In genomic region chr1:201399352-201400126, GRCh38 we compare ENCODE assay signal across 11 cellular contexts. TPM values are rescaled to one million over a fixed set of nuclear protein-coding genes. Genes with fewer than 3 reads are reported as not detected.
DNase-seq lines count a peak whose midpoint lies in the region; ATAC-seq and TF ChIP-seq lines count a peak whose summit lies in the region.
"Had no signal": no experiment of that assay in that cellular context is flagged by ENCODE, and none has a peak within 500 bp of the region (broad histone marks: within the 10 kb centered on the region; RNA-seq: fewer than 3 reads in every experiment).

No MANE protein-coding gene starts in this region.

- in situ Hi-C loops in GM13977 (cut with MboI; ENCODE audit: low pct_unique_long_range_greater_than_20kb, low sequenced_read_pairs, unreplicated experiment), result no loop called here

- peak overlapping the region; percentile 86 for H3K4me2 ChIP-seq in parathyroid adenoma (ENCODE audit: low read length)

- H2AFZ ChIP-seq in parathyroid adenoma, result peak overlapping the region; percentile 79

- H3K27ac ChIP-seq in right atrium auricular region, result peak overlapping the region in 1 of 2 donors; percentile 4
- H3K27ac ChIP-seq in parathyroid adenoma, result no peak overlapping the region

- DNase-seq in H7 (peak; percentile 94), NT2/D1 (ENCODE audit: low read depth, low spot score) (no peak), right atrium auricular region (ENCODE audit: low spot score) (no peak), GM13977 (ENCODE audit: low spot score) (no peak), cerebellar cortex (ENCODE audit: low spot score) (no peak)
- no peak for DNase-seq in activated naive CD4-positive, alpha-beta T cell treated with Interleukin-2 at 50 U/mL for 16 hours
- DNase-seq: activated CD4-positive, alpha-beta T cell treated with anti-CD3 and anti-CD28 coated beads, Interleukin-2, amount 50 U/mL, for 1 hour; NCI-H1694 treated with DMSO at 0.1 percent for 48 hours; occipital lobe had no signal

- H3K36me3 ChIP-seq in H7 (replicated peaks; ENCODE audit: control insufficient read depth, insufficient read depth, low read length), result no peaks in the 10 kb centered on the region
- H3K36me3 ChIP-seq in NT2/D1 (ENCODE audit: insufficient read depth, insufficient read length, low read length), result no peaks in the 10 kb centered on the region
- no peaks in the 10 kb centered on the region for H3K36me3 ChIP-seq in right atrium auricular region
- H3K36me3 ChIP-seq in parathyroid adenoma (ENCODE audit: control insufficient read depth, insufficient read depth, low read length), result no peaks in the 10 kb centered on the region

- no peak for TF ChIP-seq CTCF in right atrium auricular region (IDR thresholded peaks at IDR 0.05)
- no peak for TF ChIP-seq CTCF in parathyroid adenoma (IDR thresholded peaks at IDR 0.05)
- no peak for TF ChIP-seq CTCF in GM13977 (IDR thresholded peaks at IDR 0.05; ENCODE audit: extremely low read depth, insufficient read depth, missing control alignments)

- no peaks in the 10 kb centered on the region for H3K79me2 ChIP-seq in parathyroid adenoma

- H3K9me3 ChIP-seq in NT2/D1 (ENCODE audit: insufficient read depth, low read length), result no peaks in the 10 kb centered on the region
- H3K9me3 ChIP-seq in right atrium auricular region, result no peaks in the 10 kb centered on the region
- no peaks in the 10 kb centered on the region for H3K9me3 ChIP-seq in parathyroid adenoma (ENCODE audit: control insufficient read depth, low read length)

- H3K9ac ChIP-seq in NT2/D1 (ENCODE audit: insufficient read length, low read depth), result peak overlapping the region; percentile 85
- no peak overlapping the region for H3K9ac ChIP-seq in parathyroid adenoma

- H3K27me3 ChIP-seq in H7 (ENCODE audit: control insufficient read depth, insufficient read depth, low read length) (peaks cover 46% of the 10 kb centered on the region), NT2/D1 (ENCODE audit: insufficient read depth, insufficient read length) (peaks cover 53% of the 10 kb centered on the region), right atrium auricular region (peaks cover 0 to 7% of the 10 kb centered on the region in 2 donors), parathyroid adenoma (ENCODE audit: control insufficient read depth, insufficient read depth, low read length) (no peaks in the 10 kb centered on the region)

- ATAC-seq in GM18519 (IDR thresholded peaks at IDR 0.05; ENCODE audit: low FRiP score, unreplicated experiment), result no peak

- H3K4me1 ChIP-seq in NT2/D1 (ENCODE audit: insufficient read depth, insufficient read length) (peaks cover 23% of the 10 kb centered on the region), right atrium auricular region (peaks cover 0 to 18% of the 10 kb centered on the region in 2 donors), parathyroid adenoma (no peaks in the 10 kb centered on the region)

- H3K4me3 ChIP-seq in H7 (ENCODE audit: insufficient read depth, low read depth, low read length), result peak overlapping the region; percentile 65
- peak overlapping the region; percentile 62 for H3K4me3 ChIP-seq in NT2/D1 (ENCODE audit: insufficient read length, low read depth)
- peak overlapping the region; percentile 14 to 38 for H3K4me3 ChIP-seq in right atrium auricular region
- peak overlapping the region; percentile 35 for H3K4me3 ChIP-seq in parathyroid adenoma (ENCODE audit: low read depth, low read length)

RNA-seq across cellular contexts. Expression of gene LAD1, which starts 0.4 kb away (rescaled TPM):
- total RNA-seq in H7 (2014; rRNA removed; shearing (Covaris generic)), result 4.3 and 4.5 TPM in 2 replicates
- 1 to 10 TPM; 1.4 to 8.8 TPM for total RNA-seq in right atrium auricular region
- total RNA-seq: occipital lobe had no signal

RNA-seq across cellular contexts. Expression of gene TNNI1, which starts 22.0 kb away (rescaled TPM):
- 0.18 and 1.2 TPM in 2 replicates for total RNA-seq in H7 (2014; rRNA removed; shearing (Covaris generic))
- total RNA-seq in right atrium auricular region, result 100 to 1,000 TPM in 1 of 2 donors, 10 to 100 TPM in 1; 17.5 to 177 TPM
- total RNA-seq: occipital lobe had no signal

RNA-seq across cellular contexts. Expression of gene TNNT2, which starts 22.1 kb away (rescaled TPM):
- total RNA-seq in H7 (2014; rRNA removed; shearing (Covaris generic)), result 0.17 TPM in 1 of 2 replicates, not detected in the other
- total RNA-seq in right atrium auricular region, result over 10,000 TPM in 1 of 2 donors, 1,000 to 10,000 TPM in 1; 4,112 to 12,321 TPM
- total RNA-seq: occipital lobe had no signal

Comparison
In these comparisons a context has a peak if more than half of its experiments do, and no peak if none do; other contexts are left out.
1. RNA of gene TNNT2, which starts 22.1 kb away (total RNA-seq): 4,112 to 12,321 TPM in right atrium auricular region; 0.17 TPM in H7; every median in the first group is over 1,000 times any median in the second.
2. Peak in every context shown above with its lines, with median percentiles within 50 percentile points of each other: H3K4me3 ChIP-seq.